ENCODE assay signal across 2 cellular contexts in the genomic region with DNA sequence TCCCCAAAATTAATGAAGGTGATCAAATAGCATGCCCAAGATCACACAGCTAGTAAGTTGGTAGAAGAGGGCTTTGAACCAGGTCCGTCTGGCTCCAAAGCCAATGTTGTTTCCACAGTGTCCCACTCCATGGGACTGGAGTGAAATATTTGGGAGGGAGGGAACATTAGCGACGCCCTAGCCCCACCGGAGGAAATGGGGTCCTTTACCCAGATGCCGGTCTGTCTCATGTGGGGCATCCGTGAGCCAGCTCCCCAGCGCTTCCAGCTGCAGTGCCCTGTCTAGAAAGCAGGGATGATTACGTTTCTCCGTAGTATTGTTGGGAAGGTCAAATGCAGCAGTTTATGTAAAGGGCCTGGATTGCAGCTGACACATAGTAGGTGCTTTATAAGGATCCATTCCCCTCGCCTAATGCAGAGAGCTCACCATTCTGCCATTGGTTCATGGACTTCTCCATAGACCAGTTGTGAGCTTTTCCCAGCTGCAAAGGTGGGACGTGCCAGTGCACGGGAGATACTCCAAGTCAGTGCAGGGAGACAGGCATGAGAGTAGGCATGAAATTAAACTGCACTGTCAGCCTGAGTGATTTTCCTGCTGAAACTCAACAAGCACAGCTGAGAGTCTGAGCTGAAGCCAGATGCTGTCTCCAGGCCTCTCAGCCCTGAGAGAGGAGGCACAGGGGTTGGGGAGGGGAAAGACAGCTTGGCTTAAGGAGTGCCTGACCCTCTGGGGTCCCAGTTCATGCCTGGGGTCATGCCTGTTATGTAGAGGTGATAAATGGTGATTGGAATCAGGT.
TF ChIP-seq lines count a peak whose summit lies in the region.

No MANE protein-coding gene starts in this region.

TF ChIP-seq in WTC11, 78 proteins besides CTCF, POLR2A, EP300 and RAD21 (continued from another document):
- TF ChIP-seq, protein P1, sequence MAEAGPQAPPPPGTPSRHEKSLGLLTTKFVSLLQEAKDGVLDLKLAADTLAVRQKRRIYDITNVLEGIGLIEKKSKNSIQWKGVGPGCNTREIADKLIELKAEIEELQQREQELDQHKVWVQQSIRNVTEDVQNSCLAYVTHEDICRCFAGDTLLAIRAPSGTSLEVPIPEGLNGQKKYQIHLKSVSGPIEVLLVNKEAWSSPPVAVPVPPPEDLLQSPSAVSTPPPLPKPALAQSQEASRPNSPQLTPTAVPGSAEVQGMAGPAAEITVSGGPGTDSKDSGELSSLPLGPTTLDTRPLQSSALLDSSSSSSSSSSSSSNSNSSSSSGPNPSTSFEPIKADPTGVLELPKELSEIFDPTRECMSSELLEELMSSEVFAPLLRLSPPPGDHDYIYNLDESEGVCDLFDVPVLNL (CRISPR knock-in tag; IDR thresholded peaks at IDR 0.05; ENCODE audit: borderline replicate concordance, low read depth) = no peak
- no peak for TF ChIP-seq TCF7 (CRISPR knock-in tag; IDR thresholded peaks at IDR 0.05; ENCODE audit: low read depth)
- TF ChIP-seq ZNF219 (CRISPR knock-in tag; IDR thresholded peaks at IDR 0.05; ENCODE audit: borderline replicate concordance) = no peak

TF ChIP-seq in neural cell, 6 proteins besides CTCF, POLR2A, EP300 and RAD21 (continued from another document):
- TF ChIP-seq, protein P2, sequence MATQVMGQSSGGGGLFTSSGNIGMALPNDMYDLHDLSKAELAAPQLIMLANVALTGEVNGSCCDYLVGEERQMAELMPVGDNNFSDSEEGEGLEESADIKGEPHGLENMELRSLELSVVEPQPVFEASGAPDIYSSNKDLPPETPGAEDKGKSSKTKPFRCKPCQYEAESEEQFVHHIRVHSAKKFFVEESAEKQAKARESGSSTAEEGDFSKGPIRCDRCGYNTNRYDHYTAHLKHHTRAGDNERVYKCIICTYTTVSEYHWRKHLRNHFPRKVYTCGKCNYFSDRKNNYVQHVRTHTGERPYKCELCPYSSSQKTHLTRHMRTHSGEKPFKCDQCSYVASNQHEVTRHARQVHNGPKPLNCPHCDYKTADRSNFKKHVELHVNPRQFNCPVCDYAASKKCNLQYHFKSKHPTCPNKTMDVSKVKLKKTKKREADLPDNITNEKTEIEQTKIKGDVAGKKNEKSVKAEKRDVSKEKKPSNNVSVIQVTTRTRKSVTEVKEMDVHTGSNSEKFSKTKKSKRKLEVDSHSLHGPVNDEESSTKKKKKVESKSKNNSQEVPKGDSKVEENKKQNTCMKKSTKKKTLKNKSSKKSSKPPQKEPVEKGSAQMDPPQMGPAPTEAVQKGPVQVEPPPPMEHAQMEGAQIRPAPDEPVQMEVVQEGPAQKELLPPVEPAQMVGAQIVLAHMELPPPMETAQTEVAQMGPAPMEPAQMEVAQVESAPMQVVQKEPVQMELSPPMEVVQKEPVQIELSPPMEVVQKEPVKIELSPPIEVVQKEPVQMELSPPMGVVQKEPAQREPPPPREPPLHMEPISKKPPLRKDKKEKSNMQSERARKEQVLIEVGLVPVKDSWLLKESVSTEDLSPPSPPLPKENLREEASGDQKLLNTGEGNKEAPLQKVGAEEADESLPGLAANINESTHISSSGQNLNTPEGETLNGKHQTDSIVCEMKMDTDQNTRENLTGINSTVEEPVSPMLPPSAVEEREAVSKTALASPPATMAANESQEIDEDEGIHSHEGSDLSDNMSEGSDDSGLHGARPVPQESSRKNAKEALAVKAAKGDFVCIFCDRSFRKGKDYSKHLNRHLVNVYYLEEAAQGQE (IDR thresholded peaks at IDR 0.05; ENCODE audit: borderline replicate concordance) = no peak
- no peak for TF ChIP-seq TAF1 (IDR thresholded peaks at IDR 0.05; ENCODE audit: low read depth)
- peak; percentile 13 for TF ChIP-seq SMC3 (conservative IDR thresholded peaks at IDR 0.05; ENCODE audit: poor library complexity)
- no peak for TF ChIP-seq MXI1 (conservative IDR thresholded peaks at IDR 0.05; ENCODE audit: poor library complexity, severe bottlenecking)
